In genomic region chr6:139613496-139613895, GRCh38 we compare ENCODE assay signal across 25 cellular contexts.
"Had no signal": no experiment of that assay in that cellular context is flagged by ENCODE, and none has a peak within 500 bp of the region (broad histone marks: within the 10 kb centered on the region; RNA-seq: fewer than 3 reads in every experiment).

No MANE protein-coding gene starts in this region.

- H3K9me3 ChIP-seq: left ventricle myocardium inferior, mucosa of descending colon, pancreas, prostate gland, sigmoid colon, spleen, suprapubic skin, thoracic aorta, tibial artery, upper lobe of right lung had no signal

- H3K27ac ChIP-seq: left ventricle myocardium inferior, pancreas, prostate gland, sigmoid colon, spleen, suprapubic skin, thoracic aorta, tibial artery, upper lobe of right lung had no signal

- DNase-seq: islet precursor cell; left ventricle myocardium inferior; midbrain; mucosa of descending colon; naive thymus-derived CD4-positive, alpha-beta T cell; nucleus accumbens; pancreas; posterior cingulate gyrus; retina; right cardiac atrium; sigmoid colon; small intestine; spleen; stimulated activated CD4-positive, alpha-beta T cell treated with anti-CD3 and anti-CD28 coated beads, Interleukin-4, amount 100 ng/mL, for 24 hours; stimulated activated naive CD4-positive, alpha-beta T cell; tibial artery; trophoblast cell; upper lobe of right lung had no signal

- H3K4me3 ChIP-seq: left ventricle myocardium inferior, lung, mucosa of descending colon, pancreas, prostate gland, sigmoid colon, spleen, suprapubic skin, thoracic aorta, tibial artery, upper lobe of right lung had no signal

- FAIRE-seq: pancreas, small intestine, urothelium cell line had no signal

- H3K27me3 ChIP-seq: pancreas, sigmoid colon, spleen, suprapubic skin, tibial artery, upper lobe of right lung had no signal

- H3K36me3 ChIP-seq: left ventricle myocardium inferior, pancreas, prostate gland, sigmoid colon, spleen, suprapubic skin, thoracic aorta, tibial artery, upper lobe of right lung had no signal

- H3K4me1 ChIP-seq: left ventricle myocardium inferior, prostate gland, sigmoid colon, suprapubic skin, upper lobe of right lung had no signal

- ATAC-seq: mucosa of descending colon; naive thymus-derived CD4-positive, alpha-beta T cell; natural killer cell treated with Interleukin-12 subunit alpha and Interleukin-12 subunit beta and Interleukin-15 and Interleukin-18, amount 100 ng/mL, for 72 hours; pancreas; right cardiac atrium; stimulated activated effector memory CD8-positive, alpha-beta T cell treated with anti-CD3 and anti-CD28 coated beads, Interleukin-12 subunit alpha, Interleukin-12 subunit beta, amount 100 ng/mL, for 72 hours; upper lobe of right lung had no signal
